Comparison of ENCODE assay signal across 1 cellular context in genomic region chr6:156839591-156840001, GRCh38.
A peak's percentile ranks its signal among the peaks of the same experiment; 100 is the strongest.
TF ChIP-seq lines count a peak whose summit lies in the region.

No MANE protein-coding gene starts in this region.

TF ChIP-seq in K562, 482 proteins besides CTCF, POLR2A, EP300 and RAD21 (continued from another document and continues in another):
- TF ChIP-seq ZNF592 (IDR thresholded peaks at IDR 0.05) (0 out of 2 replicates have a peak, but pooled peaks have one; percentile 36), TEAD4 (IDR thresholded peaks at IDR 0.05; ENCODE audit: low read length) (peak; percentile 69), TEAD4 (CRISPR knock-in tag; IDR thresholded peaks at IDR 0.05; ENCODE audit: borderline replicate concordance) (no peak), GABPB2 (CRISPR knock-in tag; conservative IDR thresholded peaks at IDR 0.05) (no peak), MLLT1 (IDR thresholded peaks at IDR 0.05) (0 out of 4 replicates have a peak, but pooled peaks of 1 of the 2 experiments have one; percentile 17), USF1 (CRISPR knock-in tag; IDR thresholded peaks at IDR 0.05) (no peak), MNT (conservative IDR thresholded peaks at IDR 0.05) (0 out of 4 replicates have a peak, but pooled peaks have one; percentile 12 to 21), EP400 (IDR thresholded peaks at IDR 0.05) (0 out of 2 replicates have a peak, but pooled peaks have one; percentile 38), MEIS2 (IDR thresholded peaks at IDR 0.05; ENCODE audit: partially characterized antibody) (peak; percentile 48), MXI1 (IDR thresholded peaks at IDR 0.05; ENCODE audit: low read depth, low read length) (no peak), HDAC1 (IDR thresholded peaks at IDR 0.05) (peak in 1 of 2 experiments; percentile 70; a peak in 2 of 4 replicates), E4F1 (CRISPR knock-in tag; IDR thresholded peaks at IDR 0.05; ENCODE audit: borderline replicate concordance) (no peak), STAT5A (IDR thresholded peaks at IDR 0.05; ENCODE audit: borderline replicate concordance, low read length) (peak; percentile 35; the same call in 1 of the 2 replicates), SMAD4 (CRISPR knock-in tag; conservative IDR thresholded peaks at IDR 0.05) (peak; percentile 59), HMBOX1 (IDR thresholded peaks at IDR 0.05) (peak; percentile 76), CBX8 (IDR thresholded peaks at IDR 0.05; ENCODE audit: borderline replicate concordance, extremely low read depth, low read depth, low read length, poor library complexity, severe bottlenecking) (no peak), TCF15 (CRISPR knock-in tag; IDR thresholded peaks at IDR 0.05) (no peak), ELF2 (CRISPR knock-in tag; IDR thresholded peaks at IDR 0.05) (0 out of 2 replicates have a peak, but pooled peaks have one; percentile 20), HDAC8 (tag; IDR thresholded peaks at IDR 0.05) (no peak), GABPB1 (CRISPR knock-in tag; IDR thresholded peaks at IDR 0.05) (0 out of 2 replicates have a peak, but pooled peaks have one; percentile 25), ZNF217 (CRISPR knock-in tag; IDR thresholded peaks at IDR 0.05) (no peak), EZH2 (IDR thresholded peaks at IDR 0.05; ENCODE audit: borderline replicate concordance, low read depth, low read length) (no peak), NFE2 (IDR thresholded peaks at IDR 0.05; ENCODE audit: low read depth) (no peak), TFAP4 (CRISPR knock-in tag; IDR thresholded peaks at IDR 0.05; ENCODE audit: borderline replicate concordance) (0 out of 2 replicates have a peak, but pooled peaks have one; percentile 15), HMG20B (CRISPR knock-in tag; IDR thresholded peaks at IDR 0.05) (no peak), EHMT2 (IDR thresholded peaks at IDR 0.05) (peak; percentile 64), SOX6 (IDR thresholded peaks at IDR 0.05) (peak; percentile 59), CTBP1 (IDR thresholded peaks at IDR 0.05; ENCODE audit: borderline replicate concordance) (peak; percentile 96), ZBTB7A (IDR thresholded peaks at IDR 0.05; ENCODE audit: borderline replicate concordance, control insufficient read depth, low read depth, low read length) (no peak), NCOR1 (IDR thresholded peaks at IDR 0.05) (no peak; the same call in 1 of the 2 replicates), MTA1 (IDR thresholded peaks at IDR 0.05; ENCODE audit: borderline replicate concordance) (peak; percentile 59), HMG20A (CRISPR knock-in tag; conservative IDR thresholded peaks at IDR 0.05) (no peak), ELF1 (tag; IDR thresholded peaks at IDR 0.05) (no peak), PHB (CRISPR knock-in tag; IDR thresholded peaks at IDR 0.05) (no peak), ATF1 (CRISPR knock-in tag; IDR thresholded peaks at IDR 0.05) (no peak), ATF1 (tag; IDR thresholded peaks at IDR 0.05) (peak; percentile 31; the same call in 1 of the 2 replicates), KDM1A (IDR thresholded peaks at IDR 0.05) (peak; percentile 66 to 80; a peak in 3 of 4 replicates), L3MBTL2 (IDR thresholded peaks at IDR 0.05) (peak; percentile 67), SMARCC2 (IDR thresholded peaks at IDR 0.05; ENCODE audit: low read depth) (no peak), E2F6 (IDR thresholded peaks at IDR 0.05; ENCODE audit: borderline replicate concordance in 1 of 2, extremely low read depth in 1 of 2, insufficient read depth in 1 of 2, insufficient read length in 1 of 2, low read depth in 1 of 2, low read length in 1 of 2, poor library complexity in 1 of 2, severe bottlenecking in 1 of 2) (peak in 1 of 2 experiments; percentile 41), ELK3 (CRISPR knock-in tag; IDR thresholded peaks at IDR 0.05) (no peak), ETV5 (CRISPR knock-in tag; IDR thresholded peaks at IDR 0.05; ENCODE audit: low read depth) (0 out of 2 replicates have a peak, but pooled peaks have one; percentile 30)
